Comparison of ENCODE assay signal across 8 cellular contexts in the genomic region with DNA sequence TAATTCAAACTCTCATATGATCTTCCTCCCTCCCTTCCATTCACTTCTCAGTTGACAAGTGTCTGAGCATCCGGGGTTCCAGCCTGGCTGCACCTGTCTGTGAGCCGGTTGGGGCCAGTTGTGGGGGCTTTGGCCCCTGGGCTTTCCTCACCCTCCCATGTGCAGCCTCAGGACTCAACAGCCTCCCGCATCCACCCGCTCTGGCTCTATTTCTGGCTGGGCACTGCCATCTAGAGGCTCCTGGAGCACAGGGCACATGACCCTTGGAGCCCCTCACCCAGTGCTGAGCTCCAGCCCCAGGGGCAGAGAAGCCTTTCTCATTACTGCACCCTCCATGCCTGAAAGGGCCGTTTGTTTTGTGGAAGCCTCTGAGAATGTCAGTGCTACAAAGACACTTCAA. TPM values are rescaled to one million over a fixed set of nuclear protein-coding genes. Genes with fewer than 3 reads are reported as not detected.
A peak's percentile ranks its signal among the peaks of the same experiment; 100 is the strongest.
DNase-seq lines count a peak whose midpoint lies in the region; ATAC-seq, FAIRE-seq and TF ChIP-seq lines count a peak whose summit lies in the region.

No MANE protein-coding gene starts in this region.

- H3K4me2 ChIP-seq in endothelial cell of umbilical vein (ENCODE audit: insufficient read depth, low read length): no peak overlapping the region

- no peaks in the 10 kb centered on the region for H3K9me1 ChIP-seq in endothelial cell of umbilical vein (replicated peaks; ENCODE audit: control insufficient read depth, extremely low read depth, insufficient read depth, low read length)

- no peak overlapping the region for H3K27ac Mint-ChIP-seq in activated CD4-positive, alpha-beta memory T cell treated with anti-CD3 and anti-CD28 coated beads for 36 hours
- H3K27ac Mint-ChIP-seq in natural killer cell treated with Interleukin-12 subunit alpha and Interleukin-12 subunit beta and Interleukin-15 and Interleukin-18, amount 100 ng/mL, for 72 hours: peak overlapping the region; percentile 53 to 81

- no peak overlapping the region for H3K27ac ChIP-seq in endothelial cell of umbilical vein (ENCODE audit: insufficient read depth, low read depth, low read length)
- no peak overlapping the region for H3K27ac ChIP-seq in substantia nigra (ENCODE audit: low read depth, low read length, poor library complexity, severe bottlenecking)

- intact Hi-C loops in activated CD4-positive, alpha-beta memory T cell treated with anti-CD3 and anti-CD28 coated beads for 36 hours (cut with micrococcal nuclease): loop anchor here (5.0 kb wide), 2 partner anchors 477 to 562 kb away; no protein-coding TSS in a partner anchor
- intact Hi-C loops in endothelial cell of umbilical vein (cut with micrococcal nuclease): loop anchor here (1.0 to 10.0 kb wide), 4 partner anchors 127 to 340 kb away; a partner anchor contains a TSS

- no peak for TF ChIP-seq POLR2A in endothelial cell of umbilical vein (IDR thresholded peaks at IDR 0.05; ENCODE audit: low read depth, low read length)

- DNase-seq in SIG-M5 treated with dmso at 0.1 percent for 504 hours (lab: John Stamatoyannopoulos, UW; ENCODE audit: unreplicated experiment) (peak; percentile 54), SIG-M5 (lab: John Stamatoyannopoulos, UW) (no peak), NCI-H510A (lab: John Stamatoyannopoulos, UW) (peak; percentile 37), endothelial cell of umbilical vein (ENCODE audit: low read depth, low spot score) (peak; percentile 47), substantia nigra (lab: John Stamatoyannopoulos, UW) (peak in 30 of 49 donors; percentile 4 to 51 (median 28))
- peak; percentile 79 for DNase-seq in activated CD4-positive, alpha-beta memory T cell treated with anti-CD3 and anti-CD28 coated beads for 36 hours
- peak; percentile 76 for DNase-seq in natural killer cell treated with Interleukin-12 subunit alpha and Interleukin-12 subunit beta and Interleukin-15 and Interleukin-18, amount 100 ng/mL, for 72 hours (ENCODE audit: low spot score)

- no peaks in the 10 kb centered on the region for H3K36me3 ChIP-seq in endothelial cell of umbilical vein (ENCODE audit: control insufficient read depth in 2 of 2, extremely low read depth in 1 of 2, insufficient read depth in 2 of 2, low read length in 2 of 2)

- H3K27me3 ChIP-seq in endothelial cell of umbilical vein (ENCODE audit: control insufficient read depth in 2 of 2, insufficient read depth in 2 of 2, low read length in 2 of 2): no peaks in the 10 kb centered on the region

- H3K4me3 ChIP-seq in endothelial cell of umbilical vein (replicated peaks in 1 of 3; ENCODE audit: insufficient read depth in 1 of 3, low read depth in 1 of 3, low read length in 3 of 3): no peak overlapping the region

- peaks cover 1% of the 10 kb centered on the region for H3K36me3 Mint-ChIP-seq in activated CD4-positive, alpha-beta memory T cell treated with anti-CD3 and anti-CD28 coated beads for 36 hours
- H3K36me3 Mint-ChIP-seq in natural killer cell treated with Interleukin-12 subunit alpha and Interleukin-12 subunit beta and Interleukin-15 and Interleukin-18, amount 100 ng/mL, for 72 hours: no peaks in the 10 kb centered on the region

- no peaks in the 10 kb centered on the region for H3K9me3 ChIP-seq in endothelial cell of umbilical vein (replicated peaks; ENCODE audit: control insufficient read depth, insufficient read depth, low read length)

- dilution Hi-C loops in endothelial cell of umbilical vein (cut with MboI; ENCODE audit: extremely low pct_ligation_motif_present, low sequenced_read_pairs): no loop called here

- no TSS peak for BruUV-seq in endothelial cell of umbilical vein (replicated peaks; lab: Mats Ljungman, UMichigan)

- ATAC-seq in HG03064 (IDR thresholded peaks at IDR 0.05; ENCODE audit: low read depth, unreplicated experiment): peak; percentile 47
- peak; percentile 69 to 79 for ATAC-seq in natural killer cell treated with Interleukin-12 subunit alpha and Interleukin-12 subunit beta and Interleukin-15 and Interleukin-18, amount 100 ng/mL, for 72 hours

- H3K9me3 Mint-ChIP-seq in activated CD4-positive, alpha-beta memory T cell treated with anti-CD3 and anti-CD28 coated beads for 36 hours: no peaks in the 10 kb centered on the region
- no peaks in the 10 kb centered on the region for H3K9me3 Mint-ChIP-seq in natural killer cell treated with Interleukin-12 subunit alpha and Interleukin-12 subunit beta and Interleukin-15 and Interleukin-18, amount 100 ng/mL, for 72 hours

- H3K79me2 ChIP-seq in endothelial cell of umbilical vein (ENCODE audit: control insufficient read depth, insufficient read depth, low read length): no peaks in the 10 kb centered on the region

- H3K27me3 Mint-ChIP-seq in activated CD4-positive, alpha-beta memory T cell treated with anti-CD3 and anti-CD28 coated beads for 36 hours: peaks cover 8% of the 10 kb centered on the region
- H3K27me3 Mint-ChIP-seq in natural killer cell treated with Interleukin-12 subunit alpha and Interleukin-12 subunit beta and Interleukin-15 and Interleukin-18, amount 100 ng/mL, for 72 hours: peaks cover 0 to 2% of the 10 kb centered on the region in 2 donors

- H3K4me3 Mint-ChIP-seq in activated CD4-positive, alpha-beta memory T cell treated with anti-CD3 and anti-CD28 coated beads for 36 hours: no peak overlapping the region
- peak overlapping the region; percentile 40 for H3K4me3 Mint-ChIP-seq in natural killer cell treated with Interleukin-12 subunit alpha and Interleukin-12 subunit beta and Interleukin-15 and Interleukin-18, amount 100 ng/mL, for 72 hours

- CTCF ChIA-PET in activated CD4-positive, alpha-beta memory T cell treated with anti-CD3 and anti-CD28 coated beads for 36 hours (lab: Charles Lee): interaction anchor here (0.7 to 3.0 kb wide), 17 partner anchors 21 to 261 kb away, joined by 3 to 29 read pairs (median 3); a partner anchor contains a TSS
- CTCF ChIA-PET in endothelial cell of umbilical vein (lab: Charles Lee): interaction anchor here (0.5 to 2.7 kb wide), 34 partner anchors 10 to 1375 kb away, joined by 3 to 42 read pairs (median 5); a partner anchor contains a TSS

- no peak overlapping the region for H3K9ac ChIP-seq in endothelial cell of umbilical vein (replicated peaks; ENCODE audit: extremely low read depth, insufficient read depth, low read length)

- POLR2A ChIA-PET in activated CD4-positive, alpha-beta memory T cell treated with anti-CD3 and anti-CD28 coated beads for 36 hours (lab: Charles Lee): interaction anchor here (1.2 kb wide), 1 partner anchor 12 kb away, joined by 4 read pairs; no protein-coding TSS in a partner anchor
- POLR2A ChIA-PET in endothelial cell of umbilical vein (lab: Charles Lee): no interaction called here

- no peak for FAIRE-seq in endothelial cell of umbilical vein (lab: Jason Lieb, UNC)

- no peaks in the 10 kb centered on the region for H4K20me1 ChIP-seq in endothelial cell of umbilical vein (replicated peaks; ENCODE audit: control insufficient read depth, extremely low read depth, insufficient read depth, low read length)

- peak; percentile 57 to 70 for TF ChIP-seq CTCF in endothelial cell of umbilical vein (IDR thresholded peaks at IDR 0.05; ENCODE audit: extremely low read depth in 1 of 2, insufficient read depth in 1 of 2, low read depth in 1 of 2, low read length in 2 of 2)

- no peaks in the 10 kb centered on the region for H3K4me1 ChIP-seq in endothelial cell of umbilical vein (ENCODE audit: control insufficient read depth, extremely low read depth, insufficient read depth, low read length)

- H3K4me1 Mint-ChIP-seq in activated CD4-positive, alpha-beta memory T cell treated with anti-CD3 and anti-CD28 coated beads for 36 hours (ENCODE audit: low read depth): peaks cover 12% of the 10 kb centered on the region
- peaks cover 27 to 34% of the 10 kb centered on the region in 2 donors for H3K4me1 Mint-ChIP-seq in natural killer cell treated with Interleukin-12 subunit alpha and Interleukin-12 subunit beta and Interleukin-15 and Interleukin-18, amount 100 ng/mL, for 72 hours (ENCODE audit: low read depth in 2 of 2)

- H2AFZ ChIP-seq in endothelial cell of umbilical vein (ENCODE audit: low read depth, low read length): no peak overlapping the region

TF ChIP-seq in endothelial cell of umbilical vein, 7 proteins besides CTCF, POLR2A, EP300 and RAD21:
- TF ChIP-seq GATA2 (IDR thresholded peaks at IDR 0.05; ENCODE audit: insufficient read depth, insufficient read length, low read depth, low read length) (no peak), JUN (IDR thresholded peaks at IDR 0.05; ENCODE audit: borderline replicate concordance, insufficient read depth, insufficient read length, low read depth) (no peak), MYC (IDR thresholded peaks at IDR 0.05; ENCODE audit: low read depth, low read length) (no peak)
- TF ChIP-seq, protein P1, sequence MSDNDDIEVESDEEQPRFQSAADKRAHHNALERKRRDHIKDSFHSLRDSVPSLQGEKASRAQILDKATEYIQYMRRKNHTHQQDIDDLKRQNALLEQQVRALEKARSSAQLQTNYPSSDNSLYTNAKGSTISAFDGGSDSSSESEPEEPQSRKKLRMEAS (IDR thresholded peaks at IDR 0.05; ENCODE audit: insufficient read depth, insufficient read length): no peak
TF ChIP-seq in endothelial cell of umbilical vein: peak in this region for 0.

RNA-seq across cellular contexts. Expression of a gene that starts 43.3 kb away (rescaled TPM):
- total RNA-seq in activated CD4-positive, alpha-beta memory T cell treated with anti-CD3 and anti-CD28 coated beads for 36 hours: 10 to 100 TPM; 47.1 to 49.1 TPM
- 60.1 and 63.7 TPM in 2 replicates for total RNA-seq in endothelial cell of umbilical vein
- polyA plus RNA-seq in endothelial cell of umbilical vein: 11.6 and 15.7 TPM in 2 replicates
- polyA plus RNA-seq in endothelial cell of umbilical vein (2011; cell fraction: cytosol; rRNA removed): 15.9 and 18.5 TPM in 2 replicates
- polyA plus RNA-seq in endothelial cell of umbilical vein (2011; cell fraction: nucleus; rRNA removed): 20.5 and 27.5 TPM in 2 replicates
- polyA plus RNA-seq in endothelial cell of umbilical vein (2012): 25.2 and 32.3 TPM in 2 replicates
- 43.8 and 48.6 TPM in 2 replicates for polyA minus RNA-seq in endothelial cell of umbilical vein
- 28.6 TPM for polyA minus RNA-seq in endothelial cell of umbilical vein (2011; cell fraction: cytosol; rRNA and poly(A)+ RNA removed)
- polyA minus RNA-seq in endothelial cell of umbilical vein (2011; cell fraction: nucleus; rRNA and poly(A)+ RNA removed): 28.1 and 40.5 TPM in 2 replicates
- total RNA-seq in natural killer cell treated with Interleukin-12 subunit alpha and Interleukin-12 subunit beta and Interleukin-15 and Interleukin-18, amount 100 ng/mL, for 72 hours: 10 to 100 TPM; 65.5 to 72.6 TPM
